8 cellular contexts compared by ENCODE assay signal in genomic region chr17:28727727-28728363, GRCh38. TPM values are rescaled to one million over a fixed set of nuclear protein-coding genes. Genes with fewer than 3 reads are reported as not detected.
A peak's percentile ranks its signal among the peaks of the same experiment; 100 is the strongest.
DNase-seq lines count a peak whose midpoint lies in the region; ATAC-seq and TF ChIP-seq lines count a peak whose summit lies in the region.

No MANE protein-coding gene starts in this region.

- no peaks in the 10 kb centered on the region for H3K27me3 ChIP-seq in HUES48 (ENCODE audit: control insufficient read depth, insufficient read depth, low read length)
- H3K27me3 ChIP-seq in right atrium auricular region = no peaks in the 10 kb centered on the region

- peak in 1 of 2 donors; percentile 48 for TF ChIP-seq CTCF in right atrium auricular region (IDR thresholded peaks at IDR 0.05)

- H3K9me3 ChIP-seq in HUES48 (ENCODE audit: control insufficient read depth, insufficient read depth, low read length) (no peaks in the 10 kb centered on the region), right atrium auricular region (no peaks in the 10 kb centered on the region)

- peaks cover 23% of the 10 kb centered on the region for H3K36me3 ChIP-seq in HUES48 (ENCODE audit: control insufficient read depth, insufficient read depth, low read length)
- H3K36me3 ChIP-seq in right atrium auricular region = peaks cover 19% of the 10 kb centered on the region

- peak; percentile 16 for ATAC-seq in GM19468 (IDR thresholded peaks at IDR 0.05; ENCODE audit: extremely low read depth, unreplicated experiment)

- H3K9ac ChIP-seq in HUES48 (ENCODE audit: low read depth, low read length) = peak overlapping the region; percentile 73

- H3K4me3 ChIP-seq in HUES48 (ENCODE audit: low read depth, low read length) (peak overlapping the region; percentile 90), right atrium auricular region (peak overlapping the region; percentile 75 to 82), skeletal muscle cell (ENCODE audit: low read depth, low read length) (peak overlapping the region; percentile 69)

- H3K4me1 ChIP-seq in HUES48 (ENCODE audit: control insufficient read depth, insufficient read depth, low read length) (peaks cover 16% of the 10 kb centered on the region), right atrium auricular region (peaks cover 0 to 28% of the 10 kb centered on the region in 2 donors)

- peak; percentile 90 for DNase-seq in DMS53 (lab: John Stamatoyannopoulos, UW)
- DNase-seq in RPMI7951 (ENCODE audit: low read depth) = peak; percentile 48
- peak; percentile 81 for DNase-seq in activated gamma-delta T cell treated with anti-CD3 and anti-CD28 coated beads, Interleukin-2, amount 50 U/mL, for 16 hours (ENCODE audit: low read depth)
- no peak for DNase-seq in right atrium auricular region (ENCODE audit: low spot score)
- DNase-seq in skeletal muscle cell (ENCODE audit: low read depth) = no peak
- no peak for DNase-seq in hepatic stellate cell (ENCODE audit: low spot score)

- H3K27ac ChIP-seq in HUES48 (ENCODE audit: low read depth, low read length) = peak overlapping the region; percentile 99
- H3K27ac ChIP-seq in right atrium auricular region = peak overlapping the region; percentile 97

RNA-seq across cellular contexts. Expression of gene NEK8, which starts 0.7 kb away (rescaled TPM):
- total RNA-seq in RPMI7951 (2014; rRNA removed; shearing (Covaris generic)) = 0.24 and 0.68 TPM in 2 replicates
- total RNA-seq in right atrium auricular region = 1 to 10 TPM; 1.0 to 1.1 TPM

RNA-seq across cellular contexts. Expression of gene TLCD1, which starts 1.8 kb away (rescaled TPM):
- 3.2 and 8.7 TPM in 2 replicates for total RNA-seq in RPMI7951 (2014; rRNA removed; shearing (Covaris generic))
- total RNA-seq in right atrium auricular region = 1 to 10 TPM in 1 of 2 donors, not detected in 1; 1.7 TPM

RNA-seq across cellular contexts. Expression of gene RPL23A, which starts 8.1 kb away (rescaled TPM):
- 632 and 764 TPM in 2 replicates for total RNA-seq in RPMI7951 (2014; rRNA removed; shearing (Covaris generic))
- 100 to 1,000 TPM; 231 to 505 TPM for total RNA-seq in right atrium auricular region

RNA-seq across cellular contexts. Expression of gene RAB34, which starts 10.2 kb away (rescaled TPM):
- 176 and 202 TPM in 2 replicates for total RNA-seq in RPMI7951 (2014; rRNA removed; shearing (Covaris generic))
- total RNA-seq in right atrium auricular region = 100 to 1,000 TPM in 1 of 2 donors, 10 to 100 TPM in 1; 55.8 to 139 TPM

RNA-seq across cellular contexts. Expression of gene TRAF4, which starts 16.0 kb away (rescaled TPM):
- 21.2 and 25.5 TPM in 2 replicates for total RNA-seq in RPMI7951 (2014; rRNA removed; shearing (Covaris generic))
- total RNA-seq in right atrium auricular region = 1 to 10 TPM; 3.3 to 6.7 TPM

Comparison
In these comparisons a context has a peak if more than half of its experiments do, and no peak if none do; other contexts are left out.
1. DNase-seq: peak in DMS53 (single experiment), RPMI7951 (single experiment) and activated gamma-delta T cell treated with anti-CD3 and anti-CD28 coated beads, Interleukin-2, amount 50 U/mL, for 16 hours (single experiment); none in right atrium auricular region (single experiment), skeletal muscle cell (single experiment) and hepatic stellate cell (single experiment).
2. Peak in every context shown above with its lines, with median percentiles within 50 percentile points of each other: H3K4me3 ChIP-seq.